ENCODE assay signal across 22 cellular contexts in the genomic region with DNA sequence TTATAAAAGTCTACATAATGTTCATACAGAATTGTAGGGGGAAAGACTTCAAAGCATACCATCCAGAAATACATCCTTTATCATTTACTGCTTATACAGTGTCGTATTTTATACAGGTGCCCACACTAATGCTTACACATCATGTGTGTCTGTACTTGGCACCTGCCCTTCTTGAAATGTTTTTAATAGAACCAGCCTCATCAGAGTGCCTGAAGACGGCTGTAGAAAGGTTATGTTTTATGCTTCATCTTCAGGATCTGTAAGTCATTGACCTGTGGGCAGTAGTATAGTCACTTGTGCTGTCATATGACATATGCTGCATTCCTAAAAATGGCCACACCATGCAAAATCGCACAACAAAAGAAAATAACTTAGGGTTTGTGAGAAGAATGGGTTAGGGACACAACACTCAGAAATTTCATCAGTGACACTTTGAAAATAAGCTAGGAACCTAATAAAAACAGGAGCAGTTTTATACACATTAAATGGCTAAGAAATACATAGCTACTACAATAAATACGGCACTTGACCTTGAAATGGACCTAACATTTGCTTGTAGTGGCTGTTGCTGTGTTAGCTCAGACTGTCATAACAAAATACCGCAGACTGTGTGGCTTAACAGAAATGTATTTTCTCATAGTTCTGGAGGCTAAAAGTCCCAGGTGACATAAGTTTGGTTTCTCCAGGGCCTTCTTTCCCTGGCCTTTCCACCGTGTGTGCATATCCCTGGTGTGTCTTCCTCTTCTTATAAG.
DNase-seq lines count a peak whose midpoint lies in the region; TF ChIP-seq lines count a peak whose summit lies in the region.
"Had no signal": no experiment of that assay in that cellular context is flagged by ENCODE, and none has a peak within 500 bp of the region (broad histone marks: within the 10 kb centered on the region; RNA-seq: fewer than 3 reads in every experiment).

No MANE protein-coding gene starts in this region.

- peak overlapping the region; percentile 62 to 75 (median 70) for H3K27ac ChIP-seq in esophagus muscularis mucosa (replicated peaks in 1 of 4)
- H3K27ac ChIP-seq in right atrium auricular region = peak overlapping the region; percentile 19 to 55
- H3K27ac ChIP-seq in sigmoid colon = peak overlapping the region in 3 of 4 donors; percentile 38 to 70 (median 50)
- no peak overlapping the region for H3K27ac ChIP-seq in prostate gland
- peak overlapping the region in 2 of 5 donors; percentile 49 to 72 for H3K27ac ChIP-seq in stomach
- H3K27ac ChIP-seq: BLaER1, Peyer's patch, upper lobe of right lung had no signal

- H3K9me3 ChIP-seq in esophagus muscularis mucosa = no peaks in the 10 kb centered on the region
- H3K9me3 ChIP-seq in right atrium auricular region = no peaks in the 10 kb centered on the region
- no peaks in the 10 kb centered on the region for H3K9me3 ChIP-seq in sigmoid colon
- no peaks in the 10 kb centered on the region for H3K9me3 ChIP-seq in prostate gland
- no peaks in the 10 kb centered on the region for H3K9me3 ChIP-seq in stomach
- H3K9me3 ChIP-seq: BLaER1, Caco-2, Peyer's patch, upper lobe of right lung had no signal

- H3K4me3 ChIP-seq in esophagus muscularis mucosa = no peak overlapping the region
- H3K4me3 ChIP-seq in right atrium auricular region = no peak overlapping the region
- no peak overlapping the region for H3K4me3 ChIP-seq in sigmoid colon
- H3K4me3 ChIP-seq in prostate gland = no peak overlapping the region
- H3K4me3 ChIP-seq in stomach = no peak overlapping the region
- H3K4me3 ChIP-seq: BLaER1, Peyer's patch, upper lobe of right lung had no signal

- H3K27me3 ChIP-seq in esophagus muscularis mucosa (no peaks in the 10 kb centered on the region), right atrium auricular region (no peaks in the 10 kb centered on the region), sigmoid colon (no peaks in the 10 kb centered on the region), prostate gland (replicated peaks; ENCODE audit: insufficient read depth) (no peaks in the 10 kb centered on the region), stomach (no peaks in the 10 kb centered on the region)
- H3K27me3 ChIP-seq: BLaER1, Peyer's patch, upper lobe of right lung had no signal

- intact Hi-C loops in esophagus muscularis mucosa (cut with DNase I) (no loop called here), sigmoid colon (cut with DNase I) (no loop called here), prostate gland (cut with DNase I) (no loop called here), stomach (cut with DNase I; ENCODE audit: low total_unique reads) (no loop called here)

- no peak for TF ChIP-seq CTCF in esophagus muscularis mucosa (IDR thresholded peaks at IDR 0.05)
- no peak for TF ChIP-seq CTCF in right atrium auricular region (IDR thresholded peaks at IDR 0.05)
- no peak for TF ChIP-seq CTCF in sigmoid colon (IDR thresholded peaks at IDR 0.05)
- TF ChIP-seq CTCF in prostate gland (IDR thresholded peaks at IDR 0.05) = no peak
- no peak for TF ChIP-seq CTCF in stomach (IDR thresholded peaks at IDR 0.05)

- TF ChIP-seq EP300 in esophagus muscularis mucosa (IDR thresholded peaks at IDR 0.05) (no peak), sigmoid colon (IDR thresholded peaks at IDR 0.05) (no peak), stomach (IDR thresholded peaks at IDR 0.05) (no peak)

- DNase-seq in amniotic epithelial cell (ENCODE audit: low read depth) (peak; percentile 88), esophagus muscularis mucosa (ENCODE audit: extremely low spot score) (no peak), right atrium auricular region (ENCODE audit: low spot score) (no peak), sigmoid colon (no peak), NCI-H2081 (lab: John Stamatoyannopoulos, UW) (no peak), prostate gland (ENCODE audit: low spot score) (no peak), AG08396 (ENCODE audit: low spot score) (no peak), stomach (no peak)
- DNase-seq: activated CD4-positive, alpha-beta T cell treated with anti-CD3 and anti-CD28 coated beads, Interleukin-2, amount 50 U/mL, for 1 hour; activated naive CD4-positive, alpha-beta T cell treated with anti-CD3 and anti-CD28 coated beads for 36 hours; activated T-cell treated with anti-CD3 and anti-CD28 coated beads, Interleukin-2, amount 50 U/mL, for 72 hours; amniotic stem cell; Caco-2; mesendoderm; NCI-H1092; NCI-H187 treated with DMSO at 0.1 percent for 48 hours; NCI-H2227 treated with DMSO at 0.1 percent for 48 hours; NCI-H69; Peyer's patch; stimulated activated CD4-positive, alpha-beta T cell treated with anti-CD3 and anti-CD28 coated beads, Interleukin-2, amount 100 ng/mL, for 24 hours; upper lobe of right lung had no signal

- H3K4me1 ChIP-seq in esophagus muscularis mucosa (peaks cover 65 to 76% (median 70%) of the 10 kb centered on the region in 4 donors), right atrium auricular region (peaks cover 0 to 46% of the 10 kb centered on the region in 2 donors), sigmoid colon (peaks cover 0 to 35% (median 30%) of the 10 kb centered on the region in 4 donors), prostate gland (replicated peaks) (no peaks in the 10 kb centered on the region), stomach (peaks cover 0 to 74% (median 33%) of the 10 kb centered on the region in 4 donors)
- H3K4me1 ChIP-seq: Caco-2, upper lobe of right lung had no signal

- TF ChIP-seq POLR2A in esophagus muscularis mucosa (IDR thresholded peaks at IDR 0.05; ENCODE audit: low read depth) (no peak), sigmoid colon (IDR thresholded peaks at IDR 0.05) (no peak), prostate gland (IDR thresholded peaks at IDR 0.05) (no peak), stomach (IDR thresholded peaks at IDR 0.05) (no peak)

- no peaks in the 10 kb centered on the region for H3K36me3 ChIP-seq in esophagus muscularis mucosa
- no peaks in the 10 kb centered on the region for H3K36me3 ChIP-seq in right atrium auricular region
- H3K36me3 ChIP-seq in sigmoid colon = no peaks in the 10 kb centered on the region
- H3K36me3 ChIP-seq in prostate gland = no peaks in the 10 kb centered on the region
- no peaks in the 10 kb centered on the region for H3K36me3 ChIP-seq in stomach
- H3K36me3 ChIP-seq: Peyer's patch, upper lobe of right lung had no signal

- WGBS in esophagus muscularis mucosa = 58% methylated on average over 6 of the region's 6 CpGs
- WGBS in sigmoid colon, 2 donors = 81 to 85% methylated on average over 6 of the region's 6 CpGs
- WGBS in prostate gland = 90% methylated on average over 6 of the region's 6 CpGs
- WGBS in stomach, 5 donors = 69 to 87% (median 84%) methylated on average over 6 of the region's 6 CpGs

Comparison
In these comparisons a context has a peak if more than half of its experiments do, and no peak if none do; other contexts are left out.
1. H3K27ac ChIP-seq: peak in esophagus muscularis mucosa (4 of 4), right atrium auricular region (2 of 2) and sigmoid colon (3 of 4); none in prostate gland (0 of 2).